Comparison of ENCODE assay signal across 12 cellular contexts in genomic region chr7:74294191-74294998, GRCh38. TPM values are rescaled to one million over a fixed set of nuclear protein-coding genes. Genes with fewer than 3 reads are reported as not detected.
DNase-seq lines count a peak whose midpoint lies in the region; ATAC-seq, FAIRE-seq and TF ChIP-seq lines count a peak whose summit lies in the region.
"Had no signal": no experiment of that assay in that cellular context is flagged by ENCODE, and none has a peak within 500 bp of the region (broad histone marks: within the 10 kb centered on the region; RNA-seq: fewer than 3 reads in every experiment).

No MANE protein-coding gene starts in this region.

- ATAC-seq in GM19455 (IDR thresholded peaks at IDR 0.05; ENCODE audit: unreplicated experiment) (no peak), GM18868 (IDR thresholded peaks at IDR 0.05; ENCODE audit: unreplicated experiment) (no peak)

- peaks cover 4 to 5% of the 10 kb centered on the region in 2 donors for H3K36me3 Mint-ChIP-seq in CD14-positive monocyte

- no peak overlapping the region for H3K27ac ChIP-seq in HUES64 (ENCODE audit: low read depth, low read length)
- peak overlapping the region; percentile 23 to 25 for H3K27ac ChIP-seq in liver (ENCODE audit: low read depth in 1 of 2, low read length in 2 of 2)
- peak overlapping the region; percentile 87 to 94 (median 91) for H3K27ac ChIP-seq in transverse colon
- H3K27ac ChIP-seq: epithelial cell of prostate, suprapubic skin, WERI-Rb-1 had no signal

- FAIRE-seq in RCC 7860 (lab: Jason Lieb, UNC), result no peak

- H3K9me3 ChIP-seq in HUES64 (ENCODE audit: insufficient read depth, low read depth, low read length), result no peaks in the 10 kb centered on the region
- no peaks in the 10 kb centered on the region for H3K9me3 ChIP-seq in liver (ENCODE audit: control insufficient read depth in 4 of 4, low read length in 3 of 4)
- no peaks in the 10 kb centered on the region for H3K9me3 ChIP-seq in transverse colon
- H3K9me3 ChIP-seq: suprapubic skin had no signal

- peaks cover 33% of the 10 kb centered on the region for H3K4me1 Mint-ChIP-seq in CD14-positive monocyte

- H3K36me3 ChIP-seq in HUES64 (ENCODE audit: insufficient read depth, low read length) (no peaks in the 10 kb centered on the region), liver (ENCODE audit: control insufficient read depth in 4 of 4, insufficient read depth in 3 of 4, low read depth in 1 of 4, low read length in 3 of 4) (no peaks in the 10 kb centered on the region), transverse colon (no peaks in the 10 kb centered on the region)
- H3K36me3 ChIP-seq: suprapubic skin, WERI-Rb-1 had no signal

- 67% methylated on average over 17 of the region's 17 CpGs for WGBS in HUES64
- 68% methylated on average over 17 of the region's 17 CpGs for WGBS in liver
- 55% methylated on average over 17 of the region's 17 CpGs; no CpG with 5 or more reads in 1 of the 2 donors for WGBS in transverse colon (ENCODE audit: low coverage in 1 of 2), 2 donors

- H3K4me1 ChIP-seq in HUES64 (ENCODE audit: insufficient read depth, low read length) (peaks cover 14% of the 10 kb centered on the region), liver (ENCODE audit: control insufficient read depth in 4 of 4, insufficient read depth in 4 of 4, low read length in 3 of 4) (peaks cover 8 to 20% (median 9%) of the 10 kb centered on the region in 4 donors), transverse colon (peaks cover 25 to 61% (median 52%) of the 10 kb centered on the region in 4 donors)

- DNase-seq in dermis blood vessel endothelial cell (peak; percentile 46), transverse colon (no peak), RCC 7860 (ENCODE audit: low spot score) (no peak), CD14-positive monocyte (ENCODE audit: low spot score) (no peak)
- DNase-seq: activated naive CD4-positive, alpha-beta T cell treated with Interleukin-2 at 50 U/mL for 16 hours; WERI-Rb-1 had no signal

- TF ChIP-seq RAD21 in liver (IDR thresholded peaks at IDR 0.05), result no peak

- 0 out of 2 replicates have a peak overlapping the region, but pooled peaks have one; percentile 5 for H3K9ac ChIP-seq in HUES64 (ENCODE audit: low read depth, low read length)
- H3K9ac ChIP-seq in liver (ENCODE audit: low read depth in 1 of 2, low read length in 2 of 2), result no peak overlapping the region

- H3K4me3 ChIP-seq in HUES64 (ENCODE audit: low read length), result no peak overlapping the region
- no peak overlapping the region for H3K4me3 ChIP-seq in liver (ENCODE audit: low read depth in 1 of 3, low read length in 3 of 3)
- no peak overlapping the region for H3K4me3 ChIP-seq in transverse colon
- H3K4me3 ChIP-seq: suprapubic skin had no signal

- in situ Hi-C loops in transverse colon (cut with MboI; ENCODE audit: low pct_ligation_motif_present in 1 of 4, low pct_unique_long_range_greater_than_20kb in 1 of 4, low sequenced_read_pairs in 3 of 4), result no loop called here

- intact Hi-C loops in transverse colon (cut with DNase I; ENCODE audit: low total_unique reads) (loop anchor here (10.0 kb wide), 1 partner anchor 100 kb away; no protein-coding TSS in a partner anchor), CD14-positive monocyte (cut with micrococcal nuclease) (loop anchor here in 1 of 2 donors (5.0 kb wide), 1 partner anchor 42 kb away; the partner anchor contains the start of gene RFC2)

- no peak overlapping the region for H3K27ac Mint-ChIP-seq in CD14-positive monocyte

- H3K9me3 Mint-ChIP-seq in CD14-positive monocyte, result peaks cover 0 to 2% (median 0%) of the 10 kb centered on the region in 7 donors

- TF ChIP-seq EP300 in transverse colon (IDR thresholded peaks at IDR 0.05; ENCODE audit: low read depth), result no peak

- TF ChIP-seq POLR2A in transverse colon (IDR thresholded peaks at IDR 0.05), result no peak

- H3K27me3 Mint-ChIP-seq in CD14-positive monocyte (ENCODE audit: low read depth in 3 of 3), result peaks cover 0 to 13% (median 9%) of the 10 kb centered on the region in 3 donors

- H3K27me3 ChIP-seq in HUES64 (ENCODE audit: insufficient read depth, low read length) (peaks cover 11% of the 10 kb centered on the region), liver (ENCODE audit: control insufficient read depth in 4 of 4, insufficient read depth in 4 of 4, low read length in 3 of 4) (no peaks in the 10 kb centered on the region), transverse colon (no peaks in the 10 kb centered on the region)
- H3K27me3 ChIP-seq: suprapubic skin had no signal

- TF ChIP-seq CTCF in liver (IDR thresholded peaks at IDR 0.05; ENCODE audit: low read depth, low read length, missing input control) (no peak), transverse colon (IDR thresholded peaks at IDR 0.05) (no peak), CD14-positive monocyte (IDR thresholded peaks at IDR 0.05) (no peak)

- no peak overlapping the region for H3K4me3 Mint-ChIP-seq in CD14-positive monocyte

TF ChIP-seq in liver, 16 proteins besides CTCF, POLR2A, EP300 and RAD21:
- TF ChIP-seq REST (IDR thresholded peaks at IDR 0.05) (no peak), RXRA (IDR thresholded peaks at IDR 0.05) (no peak), FOXA2 (IDR thresholded peaks at IDR 0.05) (no peak), GABPA (IDR thresholded peaks at IDR 0.05 in 1 of 2, conservative IDR thresholded peaks at IDR 0.05 in 1 of 2) (no peak), FOXA1 (IDR thresholded peaks at IDR 0.05) (no peak), EGR1 (IDR thresholded peaks at IDR 0.05; ENCODE audit: low read depth in 2 of 2) (no peak), JUND (IDR thresholded peaks at IDR 0.05) (no peak), ZBTB33 (IDR thresholded peaks at IDR 0.05) (no peak), SP1 (IDR thresholded peaks at IDR 0.05) (no peak), HNF4A (conservative IDR thresholded peaks at IDR 0.05) (no peak), TAF1 (conservative IDR thresholded peaks at IDR 0.05) (no peak), ATF3 (IDR thresholded peaks at IDR 0.05) (no peak), MAX (IDR thresholded peaks at IDR 0.05) (no peak), YY1 (IDR thresholded peaks at IDR 0.05) (no peak), HNF4G (IDR thresholded peaks at IDR 0.05) (no peak), NR2F2 (IDR thresholded peaks at IDR 0.05) (no peak)

RNA-seq across cellular contexts. Expression of gene CLIP2, which starts 5.2 kb away (rescaled TPM):
- polyA plus RNA-seq in HUES64 (2013, experiment 1 of 2), result 12.0 TPM
- 18.1 TPM for polyA plus RNA-seq in HUES64 (2013, experiment 2 of 2)
- total RNA-seq in dermis blood vessel endothelial cell (40.7 and 43.6 TPM in 2 replicates), liver (1 to 10 TPM; 3.4 to 6.3 TPM), transverse colon (100 to 1,000 TPM in 3 of 4 donors, 10 to 100 TPM in 1; 84.5 to 157 (median 111) TPM)
- polyA plus RNA-seq in liver (1 to 10 TPM; 1.4 to 1.5 TPM), CD14-positive monocyte (1 to 10 TPM; 1.1 to 1.3 TPM)

RNA-seq across cellular contexts. Expression of gene RFC2, which starts 40.2 kb away (rescaled TPM):
- 73.7 TPM for polyA plus RNA-seq in HUES64 (2013, experiment 1 of 2)
- polyA plus RNA-seq in HUES64 (2013, experiment 2 of 2), result 63.0 TPM
- total RNA-seq in dermis blood vessel endothelial cell (20.9 and 26.9 TPM in 2 replicates), liver (10 to 100 TPM; 12.8 to 23.8 TPM), transverse colon (10 to 100 TPM in 2 of 4 donors, 1 to 10 TPM in 2; 6.7 to 17.3 (median 9.3) TPM)
- polyA plus RNA-seq in liver (10 to 100 TPM; 14.1 to 15.6 TPM), CD14-positive monocyte (10 to 100 TPM; 33.5 to 42.1 TPM)
